In the genomic region with DNA sequence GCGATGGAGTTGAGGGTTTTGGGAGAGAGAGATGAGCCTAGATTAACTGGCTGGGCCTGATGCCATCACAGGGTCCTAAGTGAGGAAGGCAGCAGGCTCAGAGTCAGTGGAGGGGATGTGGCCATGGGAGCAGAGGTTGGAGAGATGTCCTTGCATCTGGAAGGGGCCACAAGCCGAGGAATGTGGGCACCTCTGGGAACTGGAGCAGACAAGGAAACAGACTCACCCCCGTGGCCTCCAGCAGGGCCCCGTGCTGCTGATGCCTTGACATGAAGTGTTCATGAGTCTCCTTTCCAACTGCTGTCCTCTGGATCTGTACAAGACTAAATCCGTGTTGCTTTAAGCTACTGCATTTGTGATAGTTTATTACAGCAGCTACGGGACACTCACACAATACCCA, we compare ENCODE assay signal across 28 cellular contexts. TPM values are rescaled to one million over a fixed set of nuclear protein-coding genes. Genes with fewer than 3 reads are reported as not detected.
A peak's percentile ranks its signal among the peaks of the same experiment; 100 is the strongest.
DNase-seq lines count a peak whose midpoint lies in the region; ATAC-seq and TF ChIP-seq lines count a peak whose summit lies in the region.
"Had no signal": no experiment of that assay in that cellular context is flagged by ENCODE, and none has a peak within 500 bp of the region (broad histone marks: within the 10 kb centered on the region; RNA-seq: fewer than 3 reads in every experiment).

No MANE protein-coding gene starts in this region.

- ATAC-seq in lower lobe of right lung, result no peak
- ATAC-seq in sciatic nerve, result no peak
- ATAC-seq in HG03571 (IDR thresholded peaks at IDR 0.05; ENCODE audit: unreplicated experiment), result no peak
- no peak for ATAC-seq in stimulated activated naive CD8-positive, alpha-beta T cell treated with anti-CD3 and anti-CD28 coated beads, Interleukin-15, Interleukin-2, amounts not matched to agents 100 U/mL and 50 U/mL, for 24 hours
- ATAC-seq: CD8-positive, alpha-beta T cell; GM12878; K562; Panc1 had no signal

- no peaks in the 10 kb centered on the region for H3K27me3 ChIP-seq in lower lobe of right lung (ENCODE audit: low read depth)

- no peak overlapping the region for H3K4me3 ChIP-seq in lower lobe of right lung
- H3K4me3 ChIP-seq: GM12878, K562 had no signal

- no peak overlapping the region for H3K27ac ChIP-seq in lower lobe of right lung
- H3K27ac ChIP-seq: 22Rv1, C4-2B, RWPE1 had no signal

- DNase-seq in activated effector memory CD4-positive, alpha-beta T cell treated with anti-CD3 and anti-CD28 coated beads, Interleukin-2, amount 50 U/mL, for 16 hours, result peak; percentile 30
- DNase-seq in activated effector memory CD4-positive, alpha-beta T cell treated with Interleukin-2 at 50 U/mL for 16 hours, result no peak
- DNase-seq in lower lobe of right lung (peak; percentile 21), sciatic nerve (ENCODE audit: low spot score) (peak; percentile 21), SW480 (ENCODE audit: low spot score) (no peak), activated gamma-delta T cell treated with Interleukin-2 at 50 U/mL for 16 hours (no peak)
- DNase-seq in stimulated activated naive CD8-positive, alpha-beta T cell treated with anti-CD3 and anti-CD28 coated beads, Interleukin-15, Interleukin-2, amounts not matched to agents 100 U/mL and 50 U/mL, for 24 hours, result no peak
- DNase-seq: CD8-positive, alpha-beta T cell; GOT3; Kasumi-1; NCI-H1092 treated with DMSO at 0.1 percent for 48 hours; NCI-H1436; NCI-H187; NCI-H2081 treated with DMSO at 0.1 percent for 48 hours; NCI-H226; NCI-H510A; NCI-H69; SHP77 had no signal

- H3K9me3 ChIP-seq in lower lobe of right lung, result no peaks in the 10 kb centered on the region
- H3K9me3 ChIP-seq: Caco-2 had no signal

- intact Hi-C loops in lower lobe of right lung (cut with DNase I) (no loop called here), sciatic nerve (cut with DNase I) (no loop called here)

- no peaks in the 10 kb centered on the region for H3K36me3 ChIP-seq in lower lobe of right lung

- no peaks in the 10 kb centered on the region for H3K4me1 ChIP-seq in lower lobe of right lung
- H3K4me1 ChIP-seq: Caco-2 had no signal

- TF ChIP-seq CTCF in lower lobe of right lung (IDR thresholded peaks at IDR 0.05), result no peak

RNA-seq across cellular contexts. Expression of a gene that starts 49.2 kb away (rescaled TPM):
- total RNA-seq in lower lobe of right lung, result 0.32 TPM
- 2.1 TPM for total RNA-seq in sciatic nerve
- total RNA-seq: B cell; Caco-2; CD8-positive, alpha-beta T cell; GM12878; K562; OCI-LY7 had no signal

Comparison
In these comparisons a context has a peak if more than half of its experiments do, and no peak if none do; other contexts are left out.
1. DNase-seq: peak in activated effector memory CD4-positive, alpha-beta T cell treated with anti-CD3 and anti-CD28 coated beads, Interleukin-2, amount 50 U/mL, for 16 hours (single experiment), lower lobe of right lung (single experiment) and sciatic nerve (single experiment); none in activated effector memory CD4-positive, alpha-beta T cell treated with Interleukin-2 at 50 U/mL for 16 hours (single experiment), stimulated activated naive CD8-positive, alpha-beta T cell treated with anti-CD3 and anti-CD28 coated beads, Interleukin-15, Interleukin-2, amounts not matched to agents 100 U/mL and 50 U/mL, for 24 hours (single experiment), SW480 (single experiment) and activated gamma-delta T cell treated with Interleukin-2 at 50 U/mL for 16 hours (single experiment).